ENCODE assay signal across 21 cellular contexts in the genomic region with DNA sequence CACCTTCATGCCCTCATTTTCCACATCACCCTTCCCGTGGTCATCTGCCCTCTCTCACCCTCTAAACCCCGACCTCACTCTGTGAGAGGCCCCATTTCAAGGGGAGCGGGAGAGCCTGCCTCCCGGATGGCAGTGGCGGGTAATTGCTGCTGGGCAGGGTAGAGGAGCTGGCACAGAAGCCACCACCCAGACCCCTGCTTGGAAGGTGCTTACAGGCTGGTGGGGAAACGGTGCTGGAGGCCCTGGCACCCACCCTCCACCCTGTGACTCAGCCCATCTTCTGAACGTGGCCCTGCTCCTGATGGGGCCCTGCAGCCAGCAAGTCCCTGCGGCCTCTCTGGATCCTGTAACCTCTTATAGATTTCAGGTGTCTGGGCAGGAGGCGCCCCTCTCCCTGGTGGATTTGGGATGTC. TPM values are rescaled to one million over a fixed set of nuclear protein-coding genes. Genes with fewer than 3 reads are reported as not detected.
A peak's percentile ranks its signal among the peaks of the same experiment; 100 is the strongest.
DNase-seq lines count a peak whose midpoint lies in the region; ATAC-seq and TF ChIP-seq lines count a peak whose summit lies in the region.
"Had no signal": no experiment of that assay in that cellular context is flagged by ENCODE, and none has a peak within 500 bp of the region (broad histone marks: within the 10 kb centered on the region; RNA-seq: fewer than 3 reads in every experiment).

No MANE protein-coding gene starts in this region.

- H3K9me3 ChIP-seq in Loucy (ENCODE audit: insufficient read depth, low read depth, low read length): no peaks in the 10 kb centered on the region
- H3K9me3 ChIP-seq: psoas muscle had no signal

- no peaks in the 10 kb centered on the region for H3K79me2 ChIP-seq in Loucy (ENCODE audit: insufficient read depth, low read length)

- peak overlapping the region; percentile 70 for H3K9ac ChIP-seq in Loucy (ENCODE audit: low read depth, low read length, poor library complexity, severe bottlenecking)
- H3K9ac ChIP-seq: neural progenitor cell had no signal

- H3K4me1 ChIP-seq in Loucy (ENCODE audit: insufficient read depth, low read length, poor library complexity, severe bottlenecking): peaks cover 74% of the 10 kb centered on the region

- no peaks in the 10 kb centered on the region for H3K9me2 ChIP-seq in Loucy (replicated peaks; ENCODE audit: low read depth, low read length)

- peaks cover 13 to 30% of the 10 kb centered on the region in 2 donors for H3K4me1 Mint-ChIP-seq in stimulated activated naive B cell treated with anti-CD40 and anti-IgM and Interleukin-4, amounts not matched to agents 10 μg/mL and 1 μg/mL and 100 μg/mL, for 72 hours
- H3K4me1 Mint-ChIP-seq in endothelial cell (ENCODE audit: unreplicated experiment): peaks cover 22% of the 10 kb centered on the region
- H3K4me1 Mint-ChIP-seq: endodermal cell had no signal

- no peaks in the 10 kb centered on the region for H3K27me3 ChIP-seq in Loucy (ENCODE audit: insufficient read depth, low read length, poor library complexity, severe bottlenecking)
- H3K27me3 ChIP-seq: neural progenitor cell had no signal

- peak overlapping the region; percentile 85 for H3K27ac Mint-ChIP-seq in stimulated activated naive B cell treated with anti-CD40 and anti-IgM and Interleukin-4, amounts not matched to agents 10 μg/mL and 1 μg/mL and 100 μg/mL, for 72 hours
- no peak overlapping the region for H3K27ac Mint-ChIP-seq in endothelial cell (ENCODE audit: unreplicated experiment)
- H3K27ac Mint-ChIP-seq: endodermal cell, neural progenitor cell had no signal

- no peaks in the 10 kb centered on the region for H3K36me3 ChIP-seq in Loucy (ENCODE audit: insufficient read depth, low read length)
- H3K36me3 ChIP-seq: neural progenitor cell had no signal

- 0 out of 2 replicates have a peak, but pooled peaks cover 2% of the 10 kb centered on the region for H3F3A ChIP-seq in Loucy (ENCODE audit: low read depth)

- no peaks in the 10 kb centered on the region for H3K27me3 Mint-ChIP-seq in stimulated activated naive B cell treated with anti-CD40 and anti-IgM and Interleukin-4, amounts not matched to agents 10 μg/mL and 1 μg/mL and 100 μg/mL, for 72 hours
- peaks cover 15% of the 10 kb centered on the region for H3K27me3 Mint-ChIP-seq in endothelial cell (ENCODE audit: unreplicated experiment)
- H3K27me3 Mint-ChIP-seq: CD4-positive, CD25-positive, alpha-beta regulatory T cell had no signal

- no peaks in the 10 kb centered on the region for H3K9me3 Mint-ChIP-seq in stimulated activated naive B cell treated with anti-CD40 and anti-IgM and Interleukin-4, amounts not matched to agents 10 μg/mL and 1 μg/mL and 100 μg/mL, for 72 hours
- H3K9me3 Mint-ChIP-seq in endothelial cell (ENCODE audit: unreplicated experiment): no peaks in the 10 kb centered on the region
- H3K9me3 Mint-ChIP-seq: endodermal cell, neural progenitor cell had no signal

- H2AFZ ChIP-seq in Loucy (ENCODE audit: low read length): no peak overlapping the region
- H2AFZ ChIP-seq: neural progenitor cell had no signal

- no peaks in the 10 kb centered on the region for H3K36me3 Mint-ChIP-seq in stimulated activated naive B cell treated with anti-CD40 and anti-IgM and Interleukin-4, amounts not matched to agents 10 μg/mL and 1 μg/mL and 100 μg/mL, for 72 hours
- H3K36me3 Mint-ChIP-seq in endothelial cell (ENCODE audit: low read depth, unreplicated experiment): no peaks in the 10 kb centered on the region
- H3K36me3 Mint-ChIP-seq: CD4-positive, CD25-positive, alpha-beta regulatory T cell; neural progenitor cell had no signal

- no peaks in the 10 kb centered on the region for H4K20me1 ChIP-seq in Loucy (ENCODE audit: insufficient read depth, low read length, poor library complexity, severe bottlenecking)

- H3K4me2 ChIP-seq in Loucy (ENCODE audit: low read depth, low read length, poor library complexity, severe bottlenecking): peak overlapping the region; percentile 91
- H3K4me2 ChIP-seq: neural progenitor cell had no signal

- no peak overlapping the region for H3K4me3 Mint-ChIP-seq in stimulated activated naive B cell treated with anti-CD40 and anti-IgM and Interleukin-4, amounts not matched to agents 10 μg/mL and 1 μg/mL and 100 μg/mL, for 72 hours
- H3K4me3 Mint-ChIP-seq in endothelial cell (ENCODE audit: unreplicated experiment): no peak overlapping the region
- H3K4me3 Mint-ChIP-seq: brain; CD4-positive, CD25-positive, alpha-beta regulatory T cell; endodermal cell; neural progenitor cell had no signal

- peak; percentile 59 for DNase-seq in activated effector memory CD4-positive, alpha-beta T cell treated with anti-CD3 and anti-CD28 coated beads, Interleukin-2, amount 50 U/mL, for 16 hours
- no peak for DNase-seq in activated effector memory CD4-positive, alpha-beta T cell treated with Interleukin-2 at 50 U/mL for 16 hours
- DNase-seq in left lobe of liver (ENCODE audit: low spot score): peak; percentile 40
- DNase-seq in stimulated activated naive B cell treated with anti-CD40 and anti-IgM and Interleukin-4, amounts not matched to agents 10 μg/mL and 1 μg/mL and 100 μg/mL, for 72 hours: no peak
- DNase-seq in DMS53 (lab: John Stamatoyannopoulos, UW): no peak
- no peak for DNase-seq in endothelial cell (ENCODE audit: low spot score)
- DNase-seq: activated CD4-positive, alpha-beta T cell treated with anti-CD3 and anti-CD28 coated beads for 48 hours; activated T-cell treated with anti-CD3 and anti-CD28 coated beads for 4 hours; CD4-positive, CD25-positive, alpha-beta regulatory T cell; DMS 273 treated with DMSO at 0.1 percent for 48 hours; endodermal cell; MM.1S; NCI-H1694; NCI-H748 treated with DMSO at 0.1 percent for 48 hours; stimulated activated CD4-positive, alpha-beta T cell treated with anti-CD3 and anti-CD28 coated beads, Interleukin-2, amount 100 ng/mL, for 48 hours; T-helper 1 cell had no signal

- no peak overlapping the region for H3K4me3 ChIP-seq in Loucy (ENCODE audit: low read length, poor library complexity, severe bottlenecking)
- H3K4me3 ChIP-seq: neural progenitor cell, psoas muscle had no signal

- no peak for ATAC-seq in left lobe of liver
- no peak for ATAC-seq in stimulated activated naive B cell treated with anti-CD40 and anti-IgM and Interleukin-4, amounts not matched to agents 10 μg/mL and 1 μg/mL and 100 μg/mL, for 72 hours (replicated peaks)
- no peak for ATAC-seq in HG03378 (IDR thresholded peaks at IDR 0.05; ENCODE audit: unreplicated experiment)
- ATAC-seq: psoas muscle had no signal

- no peak for TF ChIP-seq CTCF in Loucy (conservative IDR thresholded peaks at IDR 0.05; ENCODE audit: low read length)
- no peak for TF ChIP-seq CTCF in endothelial cell (IDR thresholded peaks at IDR 0.05; ENCODE audit: unreplicated experiment)

RNA-seq across cellular contexts. Expression of gene PWWP2B, which starts 10.6 kb away (rescaled TPM):
- 5.8 TPM for total RNA-seq in left lobe of liver
- total RNA-seq in endothelial cell (ENCODE audit: unreplicated experiment): 7.6 TPM

RNA-seq across cellular contexts. Expression of gene LRRC27, which starts 54.4 kb away (rescaled TPM):
- 3.4 TPM for total RNA-seq in left lobe of liver
- total RNA-seq in endothelial cell (ENCODE audit: unreplicated experiment): 11.1 TPM

Comparison
In these comparisons a context has a peak if more than half of its experiments do, and no peak if none do; other contexts are left out.
1. DNase-seq: peak in activated effector memory CD4-positive, alpha-beta T cell treated with anti-CD3 and anti-CD28 coated beads, Interleukin-2, amount 50 U/mL, for 16 hours (single experiment) and left lobe of liver (single experiment); none in activated effector memory CD4-positive, alpha-beta T cell treated with Interleukin-2 at 50 U/mL for 16 hours (single experiment), stimulated activated naive B cell treated with anti-CD40 and anti-IgM and Interleukin-4, amounts not matched to agents 10 μg/mL and 1 μg/mL and 100 μg/mL, for 72 hours (single experiment), DMS53 (single experiment) and endothelial cell (single experiment).